Comparison of ENCODE assay signal across 22 cellular contexts in the genomic region with DNA sequence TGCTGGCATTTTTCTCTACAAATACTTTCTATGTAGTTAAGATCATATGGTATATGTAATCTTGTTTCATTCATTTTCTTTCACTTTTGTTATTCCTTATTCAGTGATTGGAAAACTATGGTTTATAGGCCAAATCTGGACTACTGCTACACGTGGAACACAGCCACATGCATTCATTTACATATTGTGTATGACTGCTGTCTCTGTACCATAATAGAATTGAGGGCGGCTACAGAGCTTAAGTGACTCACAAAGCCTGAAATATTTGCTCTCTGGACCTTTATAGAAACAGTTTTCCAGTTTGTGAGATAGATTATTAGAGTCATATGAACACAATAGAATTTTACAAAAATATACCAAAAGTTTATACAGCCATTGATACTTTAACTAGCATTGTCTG.
DNase-seq lines count a peak whose midpoint lies in the region; ATAC-seq and TF ChIP-seq lines count a peak whose summit lies in the region.
"Had no signal": no experiment of that assay in that cellular context is flagged by ENCODE, and none has a peak within 500 bp of the region (broad histone marks: within the 10 kb centered on the region; RNA-seq: fewer than 3 reads in every experiment).

No MANE protein-coding gene starts in this region.

- no peaks in the 10 kb centered on the region for H3K27me3 Mint-ChIP-seq in Caco-2 (ENCODE audit: insufficient read depth, unreplicated experiment)

- intact Hi-C loops in Caco-2 (cut with micrococcal nuclease; ENCODE audit: unreplicated experiment) = no loop called here

- H3K27ac ChIP-seq in HEK293 (ENCODE audit: extremely low read depth, low read depth, low read length) (peak overlapping the region; percentile 5; the same call in 1 of the 2 replicates), RWPE2 (ENCODE audit: poor library complexity, severe bottlenecking) (peak overlapping the region; percentile 54), fibroblast of lung (ENCODE audit: insufficient read depth, low read length) (no peak overlapping the region)
- H3K27ac ChIP-seq: epithelial cell of prostate, heart left ventricle, lower lobe of right lung, uterus had no signal

- H2AFZ ChIP-seq in fibroblast of lung (ENCODE audit: low read length) = no peak overlapping the region

- H3K9me3 ChIP-seq in HEK293 (ENCODE audit: control insufficient read depth, insufficient read depth, low read depth, low read length) (no peaks in the 10 kb centered on the region), RWPE2 (ENCODE audit: severe bottlenecking) (no peaks in the 10 kb centered on the region), fibroblast of lung (ENCODE audit: control insufficient read depth, insufficient read depth, low read depth, low read length) (no peaks in the 10 kb centered on the region), Caco-2 (no peaks in the 10 kb centered on the region)
- H3K9me3 ChIP-seq: heart left ventricle, lower lobe of right lung, MG63, uterus had no signal

- no peak overlapping the region for H3K9ac ChIP-seq in fibroblast of lung (ENCODE audit: insufficient read depth, low read length)

- no peaks in the 10 kb centered on the region for H3K4me1 Mint-ChIP-seq in Caco-2 (ENCODE audit: low read depth, unreplicated experiment)
- H3K4me1 Mint-ChIP-seq: immature natural killer cell had no signal

- CTCF ChIA-PET in HEK293 (lab: Yijun Ruan, JAX) = interaction anchor here (0.6 to 1.5 kb wide), 8 partner anchors 9 to 101 kb away, joined by 3 to 10 read pairs (median 4); no protein-coding TSS in a partner anchor
- CTCF ChIA-PET in Caco-2 (lab: Charles Lee) = no interaction called here

- DNase-seq in RWPE2 (ENCODE audit: low spot score) (no peak), fibroblast of lung (ENCODE audit: low read depth in 2 of 2) (peak; percentile 65 to 78), retinal pigment epithelial cell (ENCODE audit: low read depth) (peak; percentile 76), H7 (no peak), Caco-2 (no peak)
- DNase-seq: activated CD4-positive, alpha-beta T cell treated with anti-CD3 and anti-CD28 coated beads, Interleukin-2, amount 50 U/mL, for 1 hour; activated CD8-positive, alpha-beta memory T cell treated with anti-CD3 and anti-CD28 coated beads, Interleukin-2, amount 50 U/mL, for 48 hours; activated naive CD4-positive, alpha-beta T cell treated with Interleukin-2 at 50 U/mL for 16 hours; aorta; heart left ventricle; immature natural killer cell; lower lobe of right lung; MG63; naive thymus-derived CD4-positive, alpha-beta T cell; SHP77; substantia nigra; T-helper 1 cell; uterus had no signal

- no peaks in the 10 kb centered on the region for H3K79me2 ChIP-seq in fibroblast of lung (ENCODE audit: control insufficient read depth, insufficient read depth, low read length)

- POLR2A ChIA-PET in HEK293 (lab: Yijun Ruan, JAX) = interaction anchor here (0.9 to 1.9 kb wide), 3 partner anchors 18 to 149 kb away, joined by 5 to 17 read pairs (median 7); partner anchors contain the start of genes CDKN2A and CDKN2B
- POLR2A ChIA-PET in Caco-2 (lab: Charles Lee) = no interaction called here

- TF ChIP-seq CTCF in HEK293 (tag by site-specific recombination; IDR thresholded peaks at IDR 0.05) = no peak
- TF ChIP-seq CTCF in RWPE2 (IDR thresholded peaks at IDR 0.05; ENCODE audit: poor library complexity, severe bottlenecking) = no peak
- TF ChIP-seq CTCF in fibroblast of lung (conservative IDR thresholded peaks at IDR 0.05 in 1 of 2, IDR thresholded peaks at IDR 0.05 in 1 of 2; ENCODE audit: low read depth in 1 of 2, low read length in 2 of 2) = no peak
- no peak for TF ChIP-seq CTCF in retinal pigment epithelial cell (conservative IDR thresholded peaks at IDR 0.05; ENCODE audit: low read depth, low read length)
- TF ChIP-seq CTCF in Caco-2 (IDR thresholded peaks at IDR 0.05; ENCODE audit: insufficient read depth in 1 of 2, low read depth in 1 of 2, low read length in 1 of 2, severe bottlenecking in 1 of 2, unreplicated experiment in 1 of 2) = no peak

- no TSS peak for BruUV-seq in Caco-2 (replicated peaks; lab: Mats Ljungman, UMichigan)

- H3K4me1 ChIP-seq in HEK293 (ENCODE audit: control insufficient read depth, insufficient read depth, low read length) (peaks cover 10% of the 10 kb centered on the region; the same call in 1 of the 2 replicates), RWPE2 (ENCODE audit: insufficient read depth, poor library complexity, severe bottlenecking) (peaks cover 37% of the 10 kb centered on the region), fibroblast of lung (ENCODE audit: control insufficient read depth, extremely low read depth, insufficient read depth, low read length) (no peaks in the 10 kb centered on the region), Caco-2 (peaks cover 5% of the 10 kb centered on the region; the same call in 1 of the 2 replicates)
- H3K4me1 ChIP-seq: lower lobe of right lung, uterus had no signal

- no peaks in the 10 kb centered on the region for H4K20me1 ChIP-seq in fibroblast of lung (ENCODE audit: control insufficient read depth, extremely low read depth, insufficient read depth, low read length)

- H3K4me3 Mint-ChIP-seq in Caco-2 (ENCODE audit: unreplicated experiment) = no peak overlapping the region
- H3K4me3 Mint-ChIP-seq: dendritic cell treated with granulocyte-macrophage colony-stimulating factor and Interleukin-4, amounts not matched to agents 40 ng/mL and 50 ng/mL, for 4 days; immature natural killer cell; naive thymus-derived CD4-positive, alpha-beta T cell had no signal

- H3K36me3 Mint-ChIP-seq in Caco-2 (ENCODE audit: insufficient read depth, unreplicated experiment) = no peaks in the 10 kb centered on the region
- H3K36me3 Mint-ChIP-seq: immature natural killer cell; naive thymus-derived CD4-positive, alpha-beta T cell had no signal

- H3K36me3 ChIP-seq in HEK293 (ENCODE audit: control insufficient read depth in 2 of 2, insufficient read depth in 1 of 2, low read length in 2 of 2) (no peaks in the 10 kb centered on the region), RWPE2 (ENCODE audit: low read depth) (no peaks in the 10 kb centered on the region), fibroblast of lung (ENCODE audit: control insufficient read depth, insufficient read depth, low read length) (no peaks in the 10 kb centered on the region), H7 (replicated peaks; ENCODE audit: control insufficient read depth, insufficient read depth, low read length) (no peaks in the 10 kb centered on the region), Caco-2 (ENCODE audit: control insufficient read depth, insufficient read depth, low read length) (no peaks in the 10 kb centered on the region)
- H3K36me3 ChIP-seq: heart left ventricle, lower lobe of right lung, MG63, uterus had no signal

- H3K27ac Mint-ChIP-seq in Caco-2 (ENCODE audit: unreplicated experiment) = no peak overlapping the region
- H3K27ac Mint-ChIP-seq: dendritic cell treated with granulocyte-macrophage colony-stimulating factor and Interleukin-4, amounts not matched to agents 40 ng/mL and 50 ng/mL, for 4 days; immature natural killer cell; naive thymus-derived CD4-positive, alpha-beta T cell had no signal

- H3K4me2 ChIP-seq in fibroblast of lung (ENCODE audit: extremely low read depth, insufficient read depth, low read length) = no peak overlapping the region

- H3K27me3 ChIP-seq in RWPE2 (ENCODE audit: insufficient read depth, poor library complexity, severe bottlenecking) = no peaks in the 10 kb centered on the region
- H3K27me3 ChIP-seq in fibroblast of lung (ENCODE audit: control insufficient read depth, insufficient read depth, low read length) = no peaks in the 10 kb centered on the region
- no peaks in the 10 kb centered on the region for H3K27me3 ChIP-seq in H7 (ENCODE audit: control insufficient read depth, insufficient read depth, low read length)
- H3K27me3 ChIP-seq in Caco-2 (replicated peaks; ENCODE audit: control insufficient read depth, insufficient read depth, low read length) = no peaks in the 10 kb centered on the region
- H3K27me3 ChIP-seq: heart left ventricle, MG63, uterus had no signal

- H3K4me3 ChIP-seq in HEK293 (ENCODE audit: low read depth, low read length) (no peak overlapping the region), RWPE2 (ENCODE audit: severe bottlenecking) (no peak overlapping the region), fibroblast of lung (replicated peaks in 1 of 4; ENCODE audit: control extremely low read depth in 1 of 4, insufficient read depth in 1 of 4, low read depth in 3 of 4, low read length in 4 of 4) (no peak overlapping the region), retinal pigment epithelial cell (ENCODE audit: low read length) (no peak overlapping the region), H7 (ENCODE audit: insufficient read depth, low read depth, low read length) (no peak overlapping the region), Caco-2 (ENCODE audit: low read depth, low read length) (no peak overlapping the region)
- H3K4me3 ChIP-seq: heart left ventricle, lower lobe of right lung, MG63, uterus had no signal

- H3K9me3 Mint-ChIP-seq in Caco-2 (ENCODE audit: unreplicated experiment) = no peaks in the 10 kb centered on the region
- H3K9me3 Mint-ChIP-seq: dendritic cell treated with granulocyte-macrophage colony-stimulating factor and Interleukin-4, amounts not matched to agents 40 ng/mL and 50 ng/mL, for 4 days; naive thymus-derived CD4-positive, alpha-beta T cell had no signal

- peak; percentile 75 for ATAC-seq in RWPE2 (ENCODE audit: low read depth)
- no peak for ATAC-seq in GM19463 (IDR thresholded peaks at IDR 0.05; ENCODE audit: unreplicated experiment)
- ATAC-seq: lower lobe of right lung; naive thymus-derived CD4-positive, alpha-beta T cell had no signal

TF ChIP-seq in HEK293, 187 proteins besides CTCF, POLR2A, EP300 and RAD21:
- TF ChIP-seq ZNF175 (tag by site-specific recombination; IDR thresholded peaks at IDR 0.05) (no peak), ZNF335 (tag by site-specific recombination; conservative IDR thresholded peaks at IDR 0.05) (peak; percentile 18; the same call in 1 of the 2 replicates), ZNF558 (tag by site-specific recombination; IDR thresholded peaks at IDR 0.05) (no peak)

Comparison
In these comparisons a context has a peak if more than half of its experiments do, and no peak if none do; other contexts are left out.
1. DNase-seq: peak in fibroblast of lung (2 of 2) and retinal pigment epithelial cell (single experiment); none in RWPE2 (single experiment), H7 (single experiment) and Caco-2 (0 of 2).